In the genomic region with DNA sequence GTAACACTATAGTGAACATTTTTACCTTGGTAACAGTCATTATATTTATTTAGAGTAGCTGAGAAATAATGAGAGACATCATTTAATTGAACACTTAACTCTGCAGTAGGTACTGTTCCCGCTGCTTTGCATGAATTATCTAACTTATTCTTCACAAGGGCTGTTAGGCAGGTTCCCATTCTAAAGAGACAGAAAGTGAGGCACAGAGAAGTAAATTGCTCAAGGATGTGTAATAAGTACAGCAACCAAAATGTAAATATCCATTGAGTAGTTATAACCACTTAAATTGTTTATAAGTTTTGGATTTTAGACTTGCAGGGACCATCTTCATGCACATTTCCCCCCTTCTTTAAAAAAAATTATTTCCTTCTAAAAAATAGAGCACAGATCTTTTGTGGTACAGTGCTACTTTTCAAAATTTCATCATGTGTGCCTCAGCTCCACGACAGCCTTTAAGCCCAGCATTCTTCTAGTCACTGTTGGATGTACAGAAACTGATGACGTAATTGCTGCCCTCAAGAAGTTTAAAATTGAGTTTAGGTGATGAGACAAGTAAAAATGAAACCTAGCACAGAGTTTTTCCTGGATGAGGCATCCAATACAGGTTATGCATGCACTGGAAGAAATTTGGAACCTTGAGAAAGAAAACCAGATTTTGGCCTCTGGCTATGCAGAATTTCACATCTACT, we compare ENCODE assay signal across 1 cellular context.
A peak's percentile ranks its signal among the peaks of the same experiment; 100 is the strongest.
TF ChIP-seq lines count a peak whose summit lies in the region.

No MANE protein-coding gene starts in this region.

TF ChIP-seq in K562, 482 proteins besides CTCF, POLR2A, EP300 and RAD21:
- TF ChIP-seq SPI1 (IDR thresholded peaks at IDR 0.05; ENCODE audit: borderline replicate concordance, low read depth, low read length) (no peak), CEBPG (CRISPR knock-in tag; IDR thresholded peaks at IDR 0.05) (no peak), CEBPG (tag; conservative IDR thresholded peaks at IDR 0.05 in 1 of 2, IDR thresholded peaks at IDR 0.05 in 1 of 2) (peak in 1 of 2 experiments; percentile 61; a peak in 2 of 4 replicates), CHD1 (IDR thresholded peaks at IDR 0.05; ENCODE audit: low read length) (no peak), ZNF184 (CRISPR knock-in tag; IDR thresholded peaks at IDR 0.05) (no peak)
- TF ChIP-seq, protein P1, sequence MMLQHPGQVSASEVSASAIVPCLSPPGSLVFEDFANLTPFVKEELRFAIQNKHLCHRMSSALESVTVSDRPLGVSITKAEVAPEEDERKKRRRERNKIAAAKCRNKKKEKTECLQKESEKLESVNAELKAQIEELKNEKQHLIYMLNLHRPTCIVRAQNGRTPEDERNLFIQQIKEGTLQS (IDR thresholded peaks at IDR 0.05) = peak; percentile 61
- TF ChIP-seq, protein P1 (CRISPR knock-in tag; conservative IDR thresholded peaks at IDR 0.05) = no peak
